ENCODE assay signal across 15 cellular contexts in genomic region chr5:140608730-140609520, GRCh38. TPM values are rescaled to one million over a fixed set of nuclear protein-coding genes. Genes with fewer than 3 reads are reported as not detected.
DNase-seq lines count a peak whose midpoint lies in the region; TF ChIP-seq lines count a peak whose summit lies in the region.
"Had no signal": no experiment of that assay in that cellular context is flagged by ENCODE, and none has a peak within 500 bp of the region (broad histone marks: within the 10 kb centered on the region; RNA-seq: fewer than 3 reads in every experiment).

No MANE protein-coding gene starts in this region.

- WGBS in neuronal stem cell (ENCODE audit: extremely low coverage in 2 of 2, insufficient read length in 2 of 2, insufficient replicate concordance in 1 of 2), 2 donors = no CpG with 5 or more reads among the region's 4 CpGs

- DNase-seq in HT-29 (ENCODE audit: low spot score) (peak; percentile 88), UCSD-AML1 (lab: John Stamatoyannopoulos, UW; ENCODE audit: unreplicated experiment) (peak; percentile 61), left ventricle myocardium inferior (peak; percentile 25), neuronal stem cell (ENCODE audit: low spot score) (no peak), NCI-H1694 treated with DMSO at 0.1 percent for 48 hours (lab: John Stamatoyannopoulos, UW) (no peak), NCI-H2196 (lab: John Stamatoyannopoulos, UW; ENCODE audit: unreplicated experiment) (no peak), NCI-H1417 treated with DMSO at 0.1 percent for 48 hours (lab: John Stamatoyannopoulos, UW) (no peak)
- DNase-seq: islet precursor cell, NCI-H187 treated with DMSO at 0.1 percent for 48 hours, trophoblast cell, WERI-Rb-1 had no signal

- H4K91ac ChIP-seq in neuronal stem cell (ENCODE audit: low read depth, low read length, poor library complexity) = no peak overlapping the region

- no peak overlapping the region for H2BK5ac ChIP-seq in neuronal stem cell (ENCODE audit: low read length)

- no peaks in the 10 kb centered on the region for H3K9me3 ChIP-seq in left ventricle myocardium inferior (replicated peaks)
- no peaks in the 10 kb centered on the region for H3K9me3 ChIP-seq in skeletal muscle tissue (ENCODE audit: control insufficient read depth in 3 of 3, low read length in 3 of 3)
- peaks cover 3 to 10% of the 10 kb centered on the region in 2 donors for H3K9me3 ChIP-seq in neuronal stem cell (replicated peaks in 1 of 2; ENCODE audit: control insufficient read depth in 2 of 2, insufficient read depth in 1 of 2, low read depth in 1 of 2, low read length in 2 of 2)
- H3K9me3 ChIP-seq: ascending aorta had no signal

- no peaks in the 10 kb centered on the region for H3K79me1 ChIP-seq in neuronal stem cell (ENCODE audit: low read depth, low read length)

- H3K18ac ChIP-seq in neuronal stem cell (ENCODE audit: low read length) = no peak overlapping the region

- no peak overlapping the region for H2BK120ac ChIP-seq in neuronal stem cell (ENCODE audit: low read depth, low read length)

- H3K36me3 ChIP-seq in left ventricle myocardium inferior = no peaks in the 10 kb centered on the region
- no peaks in the 10 kb centered on the region for H3K36me3 ChIP-seq in skeletal muscle tissue (ENCODE audit: control insufficient read depth in 3 of 3, insufficient read depth in 3 of 3, low read length in 3 of 3)
- no peaks in the 10 kb centered on the region for H3K36me3 ChIP-seq in neuronal stem cell (replicated peaks in 1 of 2; ENCODE audit: control insufficient read depth in 2 of 2, insufficient read depth in 2 of 2, low read length in 2 of 2)
- H3K36me3 ChIP-seq: ascending aorta, WERI-Rb-1 had no signal

- no peaks in the 10 kb centered on the region for H3K27me3 ChIP-seq in left ventricle myocardium inferior (ENCODE audit: low read depth)
- H3K27me3 ChIP-seq in skeletal muscle tissue (ENCODE audit: control insufficient read depth in 3 of 3, insufficient read depth in 3 of 3, low read length in 3 of 3) = no peaks in the 10 kb centered on the region
- H3K27me3 ChIP-seq in neuronal stem cell (ENCODE audit: control insufficient read depth in 3 of 3, insufficient read depth in 3 of 3, low read depth in 1 of 3, low read length in 3 of 3) = no peaks in the 10 kb centered on the region
- H3K27me3 ChIP-seq: ascending aorta had no signal

- H3K4me1 ChIP-seq in left ventricle myocardium inferior (peaks cover 13% of the 10 kb centered on the region), skeletal muscle tissue (ENCODE audit: control insufficient read depth in 3 of 3, insufficient read depth in 3 of 3, low read length in 3 of 3) (no peaks in the 10 kb centered on the region), neuronal stem cell (ENCODE audit: control insufficient read depth in 2 of 2, insufficient read depth in 1 of 2, low read depth in 1 of 2, low read length in 2 of 2) (peaks cover 0 to 3% of the 10 kb centered on the region in 2 donors)
- H3K4me1 ChIP-seq: ascending aorta had no signal

- no peak overlapping the region for H2BK12ac ChIP-seq in neuronal stem cell (ENCODE audit: low read length)

- H4K8ac ChIP-seq in neuronal stem cell (ENCODE audit: low read depth, low read length) = no peak overlapping the region

- H2AFZ ChIP-seq in neuronal stem cell (ENCODE audit: low read length) = no peak overlapping the region

- no peak for TF ChIP-seq CTCF in left ventricle myocardium inferior (IDR thresholded peaks at IDR 0.05; ENCODE audit: borderline replicate concordance)

- no peak overlapping the region for H2BK15ac ChIP-seq in neuronal stem cell (ENCODE audit: low read length)

- no peak overlapping the region for H3K4me2 ChIP-seq in neuronal stem cell (ENCODE audit: insufficient read depth, low read length, poor library complexity, severe bottlenecking)

- H3K4me3 ChIP-seq in left ventricle myocardium inferior = no peak overlapping the region
- no peak overlapping the region for H3K4me3 ChIP-seq in skeletal muscle tissue (ENCODE audit: low read length in 3 of 3)
- peak overlapping the region in 1 of 2 donors; percentile 11 for H3K4me3 ChIP-seq in neuronal stem cell (ENCODE audit: low read length in 2 of 2)
- H3K4me3 ChIP-seq: ascending aorta, GM12878 had no signal

- peak overlapping the region; percentile 54 for H3K27ac ChIP-seq in left ventricle myocardium inferior (replicated peaks)
- peak overlapping the region; percentile 27 for H3K27ac ChIP-seq in skeletal muscle tissue (ENCODE audit: low read depth, low read length)
- no peak overlapping the region for H3K27ac ChIP-seq in neuronal stem cell (replicated peaks; ENCODE audit: low read length)
- H3K27ac ChIP-seq: ascending aorta, WERI-Rb-1 had no signal

- no peak overlapping the region for H2AK5ac ChIP-seq in neuronal stem cell (ENCODE audit: low read depth, low read length)

- H3K4ac ChIP-seq in neuronal stem cell (ENCODE audit: low read length) = no peak overlapping the region

- H3K9ac ChIP-seq in skeletal muscle tissue (ENCODE audit: low read depth in 1 of 3, low read length in 3 of 3) (no peak overlapping the region), neuronal stem cell (ENCODE audit: low read depth, low read length, poor library complexity) (no peak overlapping the region)

- no peak overlapping the region for H3K23ac ChIP-seq in neuronal stem cell (ENCODE audit: low read depth, low read length, poor library complexity)

- H3K14ac ChIP-seq in neuronal stem cell (ENCODE audit: low read length) = no peak overlapping the region

- intact Hi-C loops in left ventricle myocardium inferior (cut with micrococcal nuclease) = no loop called here

RNA-seq across cellular contexts. Expression of gene CD14, which starts 24.1 kb away (rescaled TPM):
- total RNA-seq in HT-29 (2014; rRNA removed; shearing (Covaris generic)) = 8.0 and 12.2 TPM in 2 replicates
- total RNA-seq in left ventricle myocardium inferior (26.2 TPM), skeletal muscle tissue (39.7 TPM)
- 0.21 TPM for polyA plus RNA-seq in neuronal stem cell (2013, experiment 1 of 2)
- polyA plus RNA-seq in neuronal stem cell (2013, experiment 2 of 2) = 0.28 TPM
- total RNA-seq: osteocyte had no signal

RNA-seq across cellular contexts. Expression of gene TMCO6, which starts 30.3 kb away (rescaled TPM):
- 39.5 and 52.2 TPM in 2 replicates for total RNA-seq in HT-29 (2014; rRNA removed; shearing (Covaris generic))
- total RNA-seq in left ventricle myocardium inferior (2.6 TPM), skeletal muscle tissue (2.6 TPM)
- polyA plus RNA-seq in neuronal stem cell (2013, experiment 1 of 2) = 14.7 TPM
- 13.3 TPM for polyA plus RNA-seq in neuronal stem cell (2013, experiment 2 of 2)

RNA-seq across cellular contexts. Expression of gene NDUFA2, which starts 38.5 kb away (rescaled TPM):
- 112 and 134 TPM in 2 replicates for total RNA-seq in HT-29 (2014; rRNA removed; shearing (Covaris generic))
- 142 TPM for total RNA-seq in left ventricle myocardium inferior
- total RNA-seq in skeletal muscle tissue = 42.8 TPM
- polyA plus RNA-seq in neuronal stem cell (2013, experiment 1 of 2) = 116 TPM
- 116 TPM for polyA plus RNA-seq in neuronal stem cell (2013, experiment 2 of 2)

RNA-seq across cellular contexts. Expression of gene IK, which starts 38.7 kb away (rescaled TPM):
- 48.3 and 62.7 TPM in 2 replicates for total RNA-seq in HT-29 (2014; rRNA removed; shearing (Covaris generic))
- total RNA-seq in left ventricle myocardium inferior (72.0 TPM), skeletal muscle tissue (60.5 TPM)
- 115 TPM for polyA plus RNA-seq in neuronal stem cell (2013, experiment 1 of 2)
- polyA plus RNA-seq in neuronal stem cell (2013, experiment 2 of 2) = 114 TPM

RNA-seq across cellular contexts. Expression of gene SLC35A4, which starts 44.3 kb away (rescaled TPM):
- total RNA-seq in HT-29 (2014; rRNA removed; shearing (Covaris generic)) = 29.9 and 30.2 TPM in 2 replicates
- 73.1 TPM for total RNA-seq in left ventricle myocardium inferior
- 7.3 TPM for total RNA-seq in skeletal muscle tissue
- 63.6 TPM for polyA plus RNA-seq in neuronal stem cell (2013, experiment 1 of 2)
- polyA plus RNA-seq in neuronal stem cell (2013, experiment 2 of 2) = 61.2 TPM

Comparison
In these comparisons a context has a peak if more than half of its experiments do, and no peak if none do; other contexts are left out.
1. DNase-seq: peak in HT-29 (single experiment), UCSD-AML1 (single experiment) and left ventricle myocardium inferior (single experiment); none in neuronal stem cell (single experiment), NCI-H1694 treated with DMSO at 0.1 percent for 48 hours (single experiment), NCI-H2196 (single experiment) and NCI-H1417 treated with DMSO at 0.1 percent for 48 hours (single experiment).
2. RNA of gene TMCO6, which starts 30.3 kb away (total RNA-seq): 39.5 to 52.2 TPM in HT-29; 2.6 TPM in skeletal muscle tissue (single experiment) and 2.6 TPM in left ventricle myocardium inferior (single experiment); every median in the first group is over 10 times any median in the second.